Comparison of ENCODE assay signal across 16 cellular contexts in the genomic region with DNA sequence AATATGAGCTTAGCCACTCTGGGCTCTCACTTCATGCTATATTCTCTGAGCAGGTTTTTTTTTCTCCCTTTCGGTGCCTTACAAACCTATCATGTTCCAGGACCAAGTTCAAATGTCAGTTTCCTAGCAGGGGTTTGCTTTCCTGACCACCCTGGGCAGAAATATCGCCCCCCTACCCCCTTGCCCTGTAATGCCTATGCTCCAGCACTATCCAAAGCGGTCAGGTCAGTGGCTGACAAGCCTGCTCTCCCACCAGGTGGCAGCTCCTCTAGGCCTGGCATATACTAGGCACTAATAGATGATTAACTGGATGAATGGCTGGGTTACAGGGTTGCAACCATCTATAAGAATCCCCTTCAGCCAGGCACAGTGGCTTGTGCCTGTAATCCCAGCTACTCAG. TPM values are rescaled to one million over a fixed set of nuclear protein-coding genes. Genes with fewer than 3 reads are reported as not detected.
DNase-seq lines count a peak whose midpoint lies in the region; ATAC-seq and TF ChIP-seq lines count a peak whose summit lies in the region.
"Had no signal": no experiment of that assay in that cellular context is flagged by ENCODE, and none has a peak within 500 bp of the region (broad histone marks: within the 10 kb centered on the region; RNA-seq: fewer than 3 reads in every experiment).

No MANE protein-coding gene starts in this region.

- no peaks in the 10 kb centered on the region for H3K36me3 ChIP-seq in brain microvascular endothelial cell (replicated peaks)
- H3K36me3 ChIP-seq: gastrocnemius medialis had no signal

- ATAC-seq in left lobe of liver (peak; percentile 76), left colon (no peak)
- no peak for ATAC-seq in naive thymus-derived CD8-positive, alpha-beta T cell
- ATAC-seq: activated T-helper 17 cell treated with anti-CD3 and anti-CD28 coated beads, Interleukin-2, amount 50 U/mL, for 72 hours; gastrocnemius medialis; natural killer cell; stimulated activated memory B cell treated with anti-CD40 and anti-IgM and Interleukin-4, amounts not matched to agents 10 μg/mL and 1 μg/mL and 100 μg/mL, for 72 hours had no signal

- peaks cover 0 to 8% (median 2%) of the 10 kb centered on the region in 5 donors for H3K27me3 Mint-ChIP-seq in naive thymus-derived CD8-positive, alpha-beta T cell

- no peaks in the 10 kb centered on the region for H3K4me1 Mint-ChIP-seq in naive thymus-derived CD8-positive, alpha-beta T cell
- H3K4me1 Mint-ChIP-seq: activated T-helper 17 cell treated with anti-CD3 and anti-CD28 coated beads, Interleukin-2, amount 50 U/mL, for 72 hours; natural killer cell; stimulated activated memory B cell treated with anti-CD40 and anti-IgM and Interleukin-4, amounts not matched to agents 10 μg/mL and 1 μg/mL and 100 μg/mL, for 72 hours had no signal

- no peak overlapping the region for H3K27ac ChIP-seq in brain microvascular endothelial cell
- H3K27ac ChIP-seq: gastrocnemius medialis, thyroid gland had no signal

- TF ChIP-seq CTCF in brain microvascular endothelial cell (IDR thresholded peaks at IDR 0.05; ENCODE audit: low read depth, low read length, missing control alignments) = peak; percentile 44

- no peaks in the 10 kb centered on the region for H3K27me3 ChIP-seq in brain microvascular endothelial cell (replicated peaks)
- H3K27me3 ChIP-seq: gastrocnemius medialis, thyroid gland had no signal

- no peak overlapping the region for H3K4me3 ChIP-seq in brain microvascular endothelial cell (ENCODE audit: low read depth, low read length)
- H3K4me3 ChIP-seq: gastrocnemius medialis, thyroid gland had no signal

- no peaks in the 10 kb centered on the region for H3K36me3 Mint-ChIP-seq in naive thymus-derived CD8-positive, alpha-beta T cell
- H3K36me3 Mint-ChIP-seq: natural killer cell; stimulated activated memory B cell treated with anti-CD40 and anti-IgM and Interleukin-4, amounts not matched to agents 10 μg/mL and 1 μg/mL and 100 μg/mL, for 72 hours had no signal

- DNase-seq in EH (ENCODE audit: low read depth) (peak; percentile 4), HK-2 (ENCODE audit: unreplicated experiment) (peak; percentile 45), brain microvascular endothelial cell (no peak), left lobe of liver (ENCODE audit: low spot score) (no peak), RPMI8226 (no peak), left colon (no peak)
- DNase-seq in stimulated activated CD4-positive, alpha-beta T cell treated with anti-CD3 and anti-CD28 coated beads, Interleukin-1b, Interleukin-23, amount 100 ng/mL, for 48 hours = no peak
- no peak for DNase-seq in naive thymus-derived CD8-positive, alpha-beta T cell
- DNase-seq: Calu3; gastrocnemius medialis; natural killer cell; NK-92 treated with Interleukin-12 subunit alpha and Interleukin-12 subunit beta, amount 100 ng/mL, for 24 hours; T-helper 1 cell; thyroid gland had no signal

- POLR2A ChIA-PET in naive thymus-derived CD8-positive, alpha-beta T cell (lab: Charles Lee) = no interaction called here

- H3K9me3 Mint-ChIP-seq in naive thymus-derived CD8-positive, alpha-beta T cell = no peaks in the 10 kb centered on the region
- H3K9me3 Mint-ChIP-seq: activated T-helper 17 cell treated with anti-CD3 and anti-CD28 coated beads, Interleukin-2, amount 50 U/mL, for 72 hours; natural killer cell; stimulated activated memory B cell treated with anti-CD40 and anti-IgM and Interleukin-4, amounts not matched to agents 10 μg/mL and 1 μg/mL and 100 μg/mL, for 72 hours had no signal

- no peak overlapping the region for H3K4me3 Mint-ChIP-seq in naive thymus-derived CD8-positive, alpha-beta T cell
- H3K4me3 Mint-ChIP-seq: activated T-helper 17 cell treated with anti-CD3 and anti-CD28 coated beads, Interleukin-2, amount 50 U/mL, for 72 hours; natural killer cell; stimulated activated memory B cell treated with anti-CD40 and anti-IgM and Interleukin-4, amounts not matched to agents 10 μg/mL and 1 μg/mL and 100 μg/mL, for 72 hours had no signal

- no peak overlapping the region for H3K27ac Mint-ChIP-seq in naive thymus-derived CD8-positive, alpha-beta T cell
- H3K27ac Mint-ChIP-seq: activated T-helper 17 cell treated with anti-CD3 and anti-CD28 coated beads, Interleukin-2, amount 50 U/mL, for 72 hours; natural killer cell; stimulated activated memory B cell treated with anti-CD40 and anti-IgM and Interleukin-4, amounts not matched to agents 10 μg/mL and 1 μg/mL and 100 μg/mL, for 72 hours had no signal

- intact Hi-C loops in left colon (cut with DNase I, micrococcal nuclease) = no loop called here

- in situ Hi-C loops in brain microvascular endothelial cell (cut with HindIII; ENCODE audit: low pct_ligation_motif_present, low sequenced_read_pairs) = no loop called here

RNA-seq across cellular contexts. Expression of gene AAR2, which starts 25.7 kb away (rescaled TPM):
- total RNA-seq in left lobe of liver = 10.6 TPM
- 10 to 100 TPM; 24.8 to 25.7 TPM for total RNA-seq in naive thymus-derived CD8-positive, alpha-beta T cell
- polyA plus RNA-seq in naive thymus-derived CD8-positive, alpha-beta T cell = 10 to 100 TPM; 32.8 to 47.7 (median 41.5) TPM
- 10 to 100 TPM; 16.7 to 19.3 TPM for total RNA-seq in left colon

RNA-seq across cellular contexts. Expression of gene EPB41L1, which starts 56.0 kb away (rescaled TPM):
- 5.0 TPM for total RNA-seq in left lobe of liver
- under 1 TPM; 0.36 to 0.44 TPM for total RNA-seq in naive thymus-derived CD8-positive, alpha-beta T cell
- polyA plus RNA-seq in naive thymus-derived CD8-positive, alpha-beta T cell = under 1 TPM in 1 of 3 donors, not detected in 2; 0.07 TPM
- total RNA-seq in left colon = 10 to 100 TPM; 60.6 to 63.1 TPM

Comparison
In these comparisons a context has a peak if more than half of its experiments do, and no peak if none do; other contexts are left out.
1. DNase-seq: peak in EH (single experiment) and HK-2 (single experiment); none in brain microvascular endothelial cell (single experiment), left lobe of liver (single experiment), stimulated activated CD4-positive, alpha-beta T cell treated with anti-CD3 and anti-CD28 coated beads, Interleukin-1b, Interleukin-23, amount 100 ng/mL, for 48 hours (single experiment), naive thymus-derived CD8-positive, alpha-beta T cell (0 of 10), RPMI8226 (single experiment) and left colon (0 of 2).
2. RNA of gene EPB41L1, which starts 56.0 kb away (total RNA-seq): 60.6 to 63.1 TPM in left colon; 5.0 TPM in left lobe of liver (single experiment) and 0.36 to 0.44 TPM in naive thymus-derived CD8-positive, alpha-beta T cell; every median in the first group is over 10 times any median in the second.